ENCODE assay signal across 15 cellular contexts in the genomic region with DNA sequence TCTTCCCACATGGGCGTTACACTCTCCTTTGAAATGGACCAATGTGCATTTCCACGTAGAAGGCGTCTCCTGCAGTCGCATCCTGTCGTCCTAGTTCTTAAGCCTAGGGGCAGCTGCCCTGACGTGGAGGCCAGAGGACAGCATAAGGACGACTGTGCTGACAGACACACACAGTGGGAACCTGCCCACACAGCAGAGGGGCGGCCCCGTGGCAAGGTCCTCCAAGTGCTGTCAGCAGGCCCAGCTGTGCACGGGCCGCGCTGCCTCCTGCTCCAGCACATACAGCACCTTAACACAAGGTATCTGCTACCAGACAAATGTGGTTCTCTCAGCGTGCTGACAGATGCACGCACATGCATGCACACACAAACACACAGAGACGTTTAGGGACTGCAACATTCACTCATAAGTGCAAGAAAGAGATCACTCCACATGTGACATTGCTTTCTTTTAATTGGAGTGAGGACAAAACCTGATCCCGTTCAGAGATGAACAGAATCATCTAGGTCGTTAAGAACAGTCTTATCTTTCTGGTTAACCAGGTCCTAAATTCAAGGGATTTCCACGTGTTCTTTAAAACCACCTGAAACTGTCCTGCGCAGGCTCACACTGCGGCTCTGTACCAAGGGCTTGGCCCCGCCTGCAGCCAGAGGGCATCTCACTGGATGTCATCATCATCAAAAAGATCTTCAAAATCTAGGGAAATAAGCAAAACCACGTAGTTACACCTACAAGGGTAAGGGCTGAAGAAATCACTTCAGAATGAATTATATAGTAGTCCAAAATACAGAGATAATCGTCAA. TPM values are rescaled to one million over a fixed set of nuclear protein-coding genes. Genes with fewer than 3 reads are reported as not detected.
DNase-seq lines count a peak whose midpoint lies in the region; ATAC-seq and TF ChIP-seq lines count a peak whose summit lies in the region.
"Had no signal": no experiment of that assay in that cellular context is flagged by ENCODE, and none has a peak within 500 bp of the region (broad histone marks: within the 10 kb centered on the region; RNA-seq: fewer than 3 reads in every experiment).

No MANE protein-coding gene starts in this region.

- peaks cover 30% of the 10 kb centered on the region for H3K79me2 ChIP-seq in SK-N-SH (ENCODE audit: insufficient read depth)

- peaks cover 12% of the 10 kb centered on the region for H4K20me1 ChIP-seq in SK-N-SH (ENCODE audit: insufficient read depth)

- no peaks in the 10 kb centered on the region for H3K9me3 Mint-ChIP-seq in activated naive CD4-positive, alpha-beta T cell treated with anti-CD3 and anti-CD28 coated beads, Interleukin-2, amount 10 ng/mL, durations not matched to agents 7 days and 5 days
- no peaks in the 10 kb centered on the region for H3K9me3 Mint-ChIP-seq in activated naive CD4-positive, alpha-beta T cell treated with anti-CD3 and anti-CD28 coated beads for 36 hours
- H3K9me3 Mint-ChIP-seq: CD4-positive, alpha-beta memory T cell had no signal

- H3K36me3 Mint-ChIP-seq in activated naive CD4-positive, alpha-beta T cell treated with anti-CD3 and anti-CD28 coated beads, Interleukin-2, amount 10 ng/mL, durations not matched to agents 7 days and 5 days = peaks cover 25% of the 10 kb centered on the region
- peaks cover 43% of the 10 kb centered on the region for H3K36me3 Mint-ChIP-seq in activated naive CD4-positive, alpha-beta T cell treated with anti-CD3 and anti-CD28 coated beads for 36 hours (ENCODE audit: low read depth)

- intact Hi-C loops in activated naive CD4-positive, alpha-beta T cell treated with anti-CD3 and anti-CD28 coated beads for 36 hours (cut with micrococcal nuclease) = no loop called here
- intact Hi-C loops in lower lobe of right lung (cut with DNase I) (no loop called here), tibial artery (cut with DNase I; ENCODE audit: low total_unique reads) (no loop called here)

- peaks cover 6% of the 10 kb centered on the region for H3K4me1 ChIP-seq in RWPE2 (ENCODE audit: insufficient read depth, poor library complexity, severe bottlenecking)
- peaks cover 15% of the 10 kb centered on the region for H3K4me1 ChIP-seq in lower lobe of right lung
- H3K4me1 ChIP-seq in tibial artery = peaks cover 0 to 15% (median 9%) of the 10 kb centered on the region in 4 donors
- peaks cover 11 to 14% of the 10 kb centered on the region in 2 experiments; a peak in 2 of 4 replicates for H3K4me1 ChIP-seq in SK-N-SH (ENCODE audit: control insufficient read depth in 1 of 2, insufficient read depth in 2 of 2, low read depth in 1 of 2, low read length in 1 of 2)

- H2AFZ ChIP-seq in SK-N-SH (ENCODE audit: low read depth) = no peak overlapping the region
- H2AFZ ChIP-seq: GM23248 had no signal

- no peak overlapping the region for H3K27ac Mint-ChIP-seq in activated naive CD4-positive, alpha-beta T cell treated with anti-CD3 and anti-CD28 coated beads, Interleukin-2, amount 10 ng/mL, durations not matched to agents 7 days and 5 days
- H3K27ac Mint-ChIP-seq in activated naive CD4-positive, alpha-beta T cell treated with anti-CD3 and anti-CD28 coated beads for 36 hours = no peak overlapping the region
- H3K27ac Mint-ChIP-seq: CD4-positive, alpha-beta memory T cell had no signal

- H3K9me3 ChIP-seq in RWPE2 (ENCODE audit: severe bottlenecking) (no peaks in the 10 kb centered on the region), lower lobe of right lung (no peaks in the 10 kb centered on the region), tibial artery (peaks cover 0 to 11% (median 5%) of the 10 kb centered on the region in 3 donors), SK-N-SH (no peaks in the 10 kb centered on the region)

- H3K4me1 Mint-ChIP-seq in activated naive CD4-positive, alpha-beta T cell treated with anti-CD3 and anti-CD28 coated beads, Interleukin-2, amount 10 ng/mL, durations not matched to agents 7 days and 5 days = peaks cover 13% of the 10 kb centered on the region
- H3K4me1 Mint-ChIP-seq in activated naive CD4-positive, alpha-beta T cell treated with anti-CD3 and anti-CD28 coated beads for 36 hours (ENCODE audit: low read depth) = peaks cover 15% of the 10 kb centered on the region

- POLR2A ChIA-PET in SK-N-SH (lab: Yijun Ruan, JAX) = no interaction called here

- no peak for TF ChIP-seq RAD21 in SK-N-SH (IDR thresholded peaks at IDR 0.05; ENCODE audit: low read length)

- H3K4me3 Mint-ChIP-seq in activated naive CD4-positive, alpha-beta T cell treated with anti-CD3 and anti-CD28 coated beads, Interleukin-2, amount 10 ng/mL, durations not matched to agents 7 days and 5 days = no peak overlapping the region
- H3K4me3 Mint-ChIP-seq in activated naive CD4-positive, alpha-beta T cell treated with anti-CD3 and anti-CD28 coated beads for 36 hours = no peak overlapping the region

- H3K27ac ChIP-seq in RWPE2 (ENCODE audit: poor library complexity, severe bottlenecking) (no peak overlapping the region), lower lobe of right lung (no peak overlapping the region), tibial artery (no peak overlapping the region), SK-N-SH (ENCODE audit: low read depth in 2 of 2, low read length in 1 of 2) (no peak overlapping the region)
- H3K27ac ChIP-seq: GM23248 had no signal

- CTCF ChIA-PET in activated naive CD4-positive, alpha-beta T cell treated with anti-CD3 and anti-CD28 coated beads, Interleukin-2, amount 10 ng/mL, durations not matched to agents 7 days and 5 days (lab: Charles Lee) = no interaction called here
- CTCF ChIA-PET in activated naive CD4-positive, alpha-beta T cell treated with anti-CD3 and anti-CD28 coated beads for 36 hours (lab: Charles Lee) = no interaction called here
- CTCF ChIA-PET in SK-N-SH (lab: Yijun Ruan, JAX) = interaction anchor here (1.9 to 2.5 kb wide), 2 partner anchors 13 to 20 kb away, joined by 7 to 9 read pairs; no protein-coding TSS in a partner anchor

- ATAC-seq in RWPE2 (ENCODE audit: low read depth) (no peak), lower lobe of right lung (no peak), GM18868 (IDR thresholded peaks at IDR 0.05; ENCODE audit: unreplicated experiment) (no peak)

- no peaks in the 10 kb centered on the region for H3K27me3 ChIP-seq in RWPE2 (ENCODE audit: insufficient read depth, poor library complexity, severe bottlenecking)
- no peaks in the 10 kb centered on the region for H3K27me3 ChIP-seq in lower lobe of right lung (ENCODE audit: low read depth)
- H3K27me3 ChIP-seq in tibial artery = no peaks in the 10 kb centered on the region
- no peaks in the 10 kb centered on the region for H3K27me3 ChIP-seq in SK-N-SH (ENCODE audit: insufficient read depth)

- peak; percentile 11 for DNase-seq in activated naive CD4-positive, alpha-beta T cell treated with anti-CD3 and anti-CD28 coated beads, Interleukin-2, amount 10 ng/mL, durations not matched to agents 7 days and 5 days
- DNase-seq in activated naive CD4-positive, alpha-beta T cell treated with anti-CD3 and anti-CD28 coated beads for 36 hours = no peak
- DNase-seq in RWPE2 (ENCODE audit: low spot score) = peak; percentile 43
- DNase-seq in lower lobe of right lung = peak; percentile 37
- peak; percentile 9 to 34 for DNase-seq in tibial artery
- no peak for DNase-seq in SK-N-SH
- DNase-seq: ACHN; CD4-positive, alpha-beta memory T cell; DMS79 treated with DMSO at 0.1 percent for 48 hours; GM23248; KBM-7; NCI-H146; NCI-H2081 treated with DMSO at 0.1 percent for 48 hours; NCI-H524 had no signal

- H3K4me3 ChIP-seq in RWPE2 (ENCODE audit: severe bottlenecking) = no peak overlapping the region
- no peak overlapping the region for H3K4me3 ChIP-seq in lower lobe of right lung
- H3K4me3 ChIP-seq in tibial artery = no peak overlapping the region
- H3K4me3 ChIP-seq in SK-N-SH (ENCODE audit: low read depth in 2 of 2, low read length in 1 of 2) = no peak overlapping the region
- H3K4me3 ChIP-seq: GM23248 had no signal

- H3F3A ChIP-seq in SK-N-SH (replicated peaks; ENCODE audit: insufficient read depth) = no peaks in the 10 kb centered on the region

- H3K9ac ChIP-seq in SK-N-SH = no peak overlapping the region
- H3K9ac ChIP-seq: GM23248 had no signal

- no peak for TF ChIP-seq EP300 in SK-N-SH (IDR thresholded peaks at IDR 0.05; ENCODE audit: borderline replicate concordance in 1 of 2, low read depth in 1 of 2, low read length in 1 of 2)

- no peak overlapping the region for H3K4me2 ChIP-seq in SK-N-SH

- 91% methylated on average over 23 of the region's 23 CpGs for WGBS in SK-N-SH (ENCODE audit: low lambda C conversion rate)

- no peak for TF ChIP-seq CTCF in RWPE2 (IDR thresholded peaks at IDR 0.05; ENCODE audit: poor library complexity, severe bottlenecking)
- TF ChIP-seq CTCF in lower lobe of right lung (IDR thresholded peaks at IDR 0.05) = no peak
- no peak for TF ChIP-seq CTCF in tibial artery (IDR thresholded peaks at IDR 0.05)
- no peak for TF ChIP-seq CTCF in SK-N-SH (IDR thresholded peaks at IDR 0.05)

- H3K9me2 ChIP-seq in SK-N-SH = no peaks in the 10 kb centered on the region

- peaks cover 43% of the 10 kb centered on the region for H3K36me3 ChIP-seq in RWPE2 (ENCODE audit: low read depth)
- peaks cover 70% of the 10 kb centered on the region for H3K36me3 ChIP-seq in lower lobe of right lung
- H3K36me3 ChIP-seq in tibial artery = peaks cover 70 to 82% (median 81%) of the 10 kb centered on the region in 3 donors
- peaks cover 10 to 70% of the 10 kb centered on the region in 2 experiments for H3K36me3 ChIP-seq in SK-N-SH (replicated peaks in 1 of 2; ENCODE audit: control insufficient read depth in 1 of 2, insufficient read depth in 2 of 2, low read length in 1 of 2)

- H3K27me3 Mint-ChIP-seq in activated naive CD4-positive, alpha-beta T cell treated with anti-CD3 and anti-CD28 coated beads, Interleukin-2, amount 10 ng/mL, durations not matched to agents 7 days and 5 days = no peaks in the 10 kb centered on the region
- no peaks in the 10 kb centered on the region for H3K27me3 Mint-ChIP-seq in activated naive CD4-positive, alpha-beta T cell treated with anti-CD3 and anti-CD28 coated beads for 36 hours (ENCODE audit: low read depth)
- H3K27me3 Mint-ChIP-seq: CD4-positive, alpha-beta memory T cell had no signal

TF ChIP-seq in SK-N-SH, 30 proteins besides CTCF, POLR2A, EP300 and RAD21 (continues in another document):
- TF ChIP-seq GABPA (IDR thresholded peaks at IDR 0.05; ENCODE audit: low read depth) (no peak), FOXM1 (IDR thresholded peaks at IDR 0.05; ENCODE audit: low read depth) (no peak)

RNA-seq across cellular contexts. Expression of gene COPS9, which starts 5.5 kb away (rescaled TPM):
- 10 to 100 TPM; 84.5 to 91.3 TPM for total RNA-seq in activated naive CD4-positive, alpha-beta T cell treated with anti-CD3 and anti-CD28 coated beads for 36 hours
- 109 TPM for total RNA-seq in lower lobe of right lung
- polyA plus RNA-seq in SK-N-SH (2012; rRNA removed) = 511 and 717 TPM in 2 replicates
- 598 and 644 TPM in 2 replicates for polyA plus RNA-seq in SK-N-SH (2012; cell fraction: cytosol; rRNA removed)
- 162 and 319 TPM in 2 replicates for polyA plus RNA-seq in SK-N-SH (2012; cell fraction: nucleus; rRNA removed)

RNA-seq across cellular contexts. Expression of gene OTOS, which starts 9.9 kb away (rescaled TPM):
- total RNA-seq in activated naive CD4-positive, alpha-beta T cell treated with anti-CD3 and anti-CD28 coated beads for 36 hours = not detected
- total RNA-seq in lower lobe of right lung = not detected
- not detected in 2 replicates for polyA plus RNA-seq in SK-N-SH (2012; rRNA removed)
- not detected in 2 replicates for polyA plus RNA-seq in SK-N-SH (2012; cell fraction: cytosol; rRNA removed)
- not detected in 2 replicates for polyA plus RNA-seq in SK-N-SH (2012; cell fraction: nucleus; rRNA removed)
- total RNA-seq: CD4-positive, alpha-beta memory T cell; GM23248 had no signal
- polyA plus RNA-seq: CD4-positive, alpha-beta memory T cell; GM23248 had no signal

Comparison
In these comparisons a context has a peak if more than half of its experiments do, and no peak if none do; other contexts are left out.
1. DNase-seq: peak in activated naive CD4-positive, alpha-beta T cell treated with anti-CD3 and anti-CD28 coated beads, Interleukin-2, amount 10 ng/mL, durations not matched to agents 7 days and 5 days (single experiment), RWPE2 (single experiment), lower lobe of right lung (single experiment) and tibial artery (2 of 2); none in activated naive CD4-positive, alpha-beta T cell treated with anti-CD3 and anti-CD28 coated beads for 36 hours (single experiment) and SK-N-SH (single experiment).